In the genomic region with DNA sequence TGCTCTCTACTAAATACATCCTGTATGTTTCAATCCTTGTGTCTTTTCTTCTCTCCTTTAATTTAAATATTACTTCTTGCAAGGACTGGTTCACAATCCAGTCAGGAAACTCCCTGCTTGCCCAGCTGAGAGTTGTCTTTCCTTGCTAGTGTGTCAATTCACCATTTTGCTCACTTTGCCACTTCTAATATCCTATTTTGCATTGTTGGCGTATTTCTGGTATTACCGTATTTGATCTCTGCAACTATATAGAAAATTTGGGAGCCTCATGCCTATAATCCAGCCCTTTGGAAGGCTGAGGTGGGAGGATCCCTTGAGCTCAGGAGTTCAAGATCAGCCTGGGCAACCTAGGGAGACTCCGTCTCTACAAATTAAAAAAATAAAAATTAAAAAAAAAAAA, we compare ENCODE assay signal across 24 cellular contexts.
DNase-seq lines count a peak whose midpoint lies in the region; ATAC-seq, FAIRE-seq and TF ChIP-seq lines count a peak whose summit lies in the region.
"Had no signal": no experiment of that assay in that cellular context is flagged by ENCODE, and none has a peak within 500 bp of the region (broad histone marks: within the 10 kb centered on the region; RNA-seq: fewer than 3 reads in every experiment).

No MANE protein-coding gene starts in this region.

- intact Hi-C loops in HepG2 (cut with micrococcal nuclease; ENCODE audit: unreplicated experiment) (no loop called here), right lobe of liver (cut with DNase I) (no loop called here), IMR-90 (cut with micrococcal nuclease) (loop anchor here (5.0 kb wide), 1 partner anchor 91 kb away; the partner anchor contains the start of gene RAI14), K562 (cut with micrococcal nuclease) (no loop called here), kidney (cut with DNase I) (no loop called here)

- no peak for TF ChIP-seq RAD21 in HepG2 (CRISPR knock-in tag; IDR thresholded peaks at IDR 0.05)
- no peak for TF ChIP-seq RAD21 in IMR-90 (IDR thresholded peaks at IDR 0.05; ENCODE audit: low read length)
- no peak for TF ChIP-seq RAD21 in K562 (CRISPR knock-in tag; conservative IDR thresholded peaks at IDR 0.05 in 1 of 2, IDR thresholded peaks at IDR 0.05 in 1 of 2)

- H3K23ac ChIP-seq in IMR-90 (ENCODE audit: low read depth, low read length) = no peak overlapping the region

- TF ChIP-seq POLR2A in HepG2 (IDR thresholded peaks at IDR 0.05; ENCODE audit: insufficient read depth in 1 of 2, low read depth in 2 of 2, low read length in 2 of 2) = no peak
- TF ChIP-seq POLR2A in right lobe of liver (IDR thresholded peaks at IDR 0.05) = no peak
- no peak for TF ChIP-seq POLR2A in IMR-90 (IDR thresholded peaks at IDR 0.05; ENCODE audit: low read depth, low read length)
- TF ChIP-seq POLR2A in K562 (conservative IDR thresholded peaks at IDR 0.05) = no peak

- H3K27ac ChIP-seq in HepG2 (ENCODE audit: extremely low read length, insufficient read depth, low read length) (no peak overlapping the region), right lobe of liver (no peak overlapping the region), IMR-90 (ENCODE audit: insufficient read depth, low read length) (no peak overlapping the region), K562 (ENCODE audit: extremely low read depth, low read depth, low read length) (no peak overlapping the region), smooth muscle cell (ENCODE audit: low read depth) (peak overlapping the region; percentile 83), kidney (ENCODE audit: low read depth in 2 of 2, low read length in 2 of 2) (no peak overlapping the region)
- H3K27ac ChIP-seq: 22Rv1 had no signal

- no peak for TF ChIP-seq EP300 in HepG2 (IDR thresholded peaks at IDR 0.05; ENCODE audit: low read depth in 2 of 2, low read length in 2 of 2)
- no peak for TF ChIP-seq EP300 in HepG2 (CRISPR knock-in tag; IDR thresholded peaks at IDR 0.05; ENCODE audit: borderline replicate concordance)
- no peak for TF ChIP-seq EP300 in K562 (IDR thresholded peaks at IDR 0.05; ENCODE audit: low read length)

- no peak overlapping the region for H2BK120ac ChIP-seq in IMR-90 (ENCODE audit: low read depth, low read length)

- H4K5ac ChIP-seq in IMR-90 (ENCODE audit: low read depth, low read length) = no peak overlapping the region

- H3K9me3 ChIP-seq in HepG2 (ENCODE audit: low read length) (no peaks in the 10 kb centered on the region), right lobe of liver (no peaks in the 10 kb centered on the region), IMR-90 (ENCODE audit: control insufficient read depth, insufficient read depth, low read length) (no peaks in the 10 kb centered on the region), K562 (replicated peaks; ENCODE audit: control insufficient read depth, insufficient read depth, low read depth, low read length) (no peaks in the 10 kb centered on the region), smooth muscle cell (replicated peaks; ENCODE audit: low read depth) (no peaks in the 10 kb centered on the region), kidney (ENCODE audit: control insufficient read depth in 1 of 2, low read length in 2 of 2) (no peaks in the 10 kb centered on the region)
- H3K9me3 ChIP-seq: BE2C had no signal

- TF ChIP-seq CTCF in HepG2 (CRISPR knock-in tag; IDR thresholded peaks at IDR 0.05) (no peak), right lobe of liver (IDR thresholded peaks at IDR 0.05) (no peak), IMR-90 (conservative IDR thresholded peaks at IDR 0.05; ENCODE audit: low read depth, low read length) (no peak), K562 (IDR thresholded peaks at IDR 0.05 in 2 of 3, conservative IDR thresholded peaks at IDR 0.05 in 1 of 3; ENCODE audit: insufficient read depth in 2 of 3, low read depth in 1 of 3, low read length in 3 of 3) (no peak), smooth muscle cell (IDR thresholded peaks at IDR 0.05; ENCODE audit: borderline replicate concordance, insufficient read depth, poor library complexity, severe bottlenecking) (no peak), kidney (IDR thresholded peaks at IDR 0.05; ENCODE audit: borderline replicate concordance, extremely low read depth, insufficient read depth) (no peak)

- no peak overlapping the region for H2AK5ac ChIP-seq in IMR-90 (ENCODE audit: low read depth, low read length)

- peaks cover 27 to 77% of the 10 kb centered on the region in 2 experiments for H3K79me1 ChIP-seq in IMR-90 (ENCODE audit: low read depth in 1 of 2, low read length in 2 of 2)

- BruUV-seq in HepG2 (replicated peaks; lab: Mats Ljungman, UMichigan) (no TSS peak), IMR-90 (replicated peaks; lab: Mats Ljungman, UMichigan) (no TSS peak), K562 (replicated peaks; lab: Mats Ljungman, UMichigan) (no TSS peak)

- CTCF ChIA-PET in HepG2 (lab: Yijun Ruan, JAX; ENCODE audit: low intra/inter-chr PET ratio, low total read pairs) (no interaction called here), IMR-90 (lab: Yijun Ruan, JAX) (interaction anchor here (0.7 to 1.0 kb wide), 2 partner anchors 27 to 40 kb away, joined by 3 to 6 read pairs; no protein-coding TSS in a partner anchor), K562 (lab: Yijun Ruan, JAX; ENCODE audit: low intra/inter-chr PET ratio) (no interaction called here)

- no peak overlapping the region for H3K14ac ChIP-seq in IMR-90 (replicated peaks; ENCODE audit: low read depth, low read length)

- peaks cover 43% of the 10 kb centered on the region for H3F3A ChIP-seq in smooth muscle cell (ENCODE audit: low read depth)

- in situ Hi-C loops in HepG2 (cut with HindIII; ENCODE audit: extremely low pct_ligation_motif_present, low pct_unique_long_range_greater_than_20kb) = no loop called here
- in situ Hi-C loops in IMR-90 (cut with MboI; ENCODE audit: low sequenced_read_pairs) = no loop called here
- in situ Hi-C loops in K562 (cut with MboI) = no loop called here

- no peak for FAIRE-seq in HepG2 (lab: Jason Lieb, UNC)
- FAIRE-seq in K562 (lab: Jason Lieb, UNC) = no peak
- FAIRE-seq in kidney (lab: Jason Lieb, UNC) = no peak
- FAIRE-seq: A204.1, D721Med, GM12878 had no signal

- dilution Hi-C loops in IMR-90 (cut with HindIII; ENCODE audit: low sequenced_read_pairs, unreplicated experiment) = no loop called here

- H3K79me2 ChIP-seq in HepG2 (ENCODE audit: insufficient read depth, low read length) (no peaks in the 10 kb centered on the region), K562 (ENCODE audit: control insufficient read depth, insufficient read depth, low read length) (no peaks in the 10 kb centered on the region), smooth muscle cell (ENCODE audit: low read depth) (peaks cover 87% of the 10 kb centered on the region)

- POLR2A ChIA-PET in HepG2 (lab: Yijun Ruan, JAX) = no interaction called here
- POLR2A ChIA-PET in IMR-90 (lab: Charles Lee; ENCODE audit: unreplicated experiment) = no interaction called here
- POLR2A ChIA-PET in K562 (lab: Yijun Ruan, JAX) = interaction anchor here (0.6 kb wide), 1 partner anchor 86 kb away, joined by 3 read pairs; no protein-coding TSS in a partner anchor

- no peak overlapping the region for H4K8ac ChIP-seq in IMR-90 (ENCODE audit: low read depth in 2 of 2, low read length in 2 of 2)

- H3K4me2 ChIP-seq in HepG2 (ENCODE audit: low read depth, low read length) (no peak overlapping the region), IMR-90 (ENCODE audit: low read depth, low read length) (no peak overlapping the region), K562 (ENCODE audit: insufficient read depth, low read length) (no peak overlapping the region), smooth muscle cell (no peak overlapping the region)
- H3K4me2 ChIP-seq: BLaER1 treated with 17β-estradiol and CSF1 and Interleukin-3, amounts not matched to agents 10 nM and 100 nM had no signal

- no peak overlapping the region; the same call in 1 of the 2 replicates for H3K18ac ChIP-seq in IMR-90 (ENCODE audit: low read depth, low read length)

- no peak overlapping the region for H3K4me3 ChIP-seq in HepG2 (replicated peaks in 1 of 3; ENCODE audit: insufficient read depth in 1 of 3, low read depth in 2 of 3, low read length in 3 of 3)
- H3K4me3 ChIP-seq in right lobe of liver = no peak overlapping the region
- no peak overlapping the region for H3K4me3 ChIP-seq in IMR-90 (ENCODE audit: insufficient read depth, low read depth, low read length)
- H3K4me3 ChIP-seq in K562 = no peak overlapping the region
- H3K4me3 ChIP-seq in smooth muscle cell = no peak overlapping the region
- no peak overlapping the region for H3K4me3 ChIP-seq in kidney (ENCODE audit: low read length in 2 of 2)
- H3K4me3 ChIP-seq: BLaER1 treated with 17β-estradiol and CSF1 and Interleukin-3, amounts not matched to agents 10 nM and 100 nM; GM12878 had no signal

- no peak for DNase-seq in HepG2 (ENCODE audit: low spot score)
- DNase-seq in right lobe of liver = no peak
- no peak for DNase-seq in IMR-90
- DNase-seq in K562 (ENCODE audit: extremely low read depth in 1 of 4, low spot score in 3 of 4) = no peak
- no peak for DNase-seq in smooth muscle cell (lab: John Stamatoyannopoulos, UW; ENCODE audit: unreplicated experiment)
- no peak for DNase-seq in kidney tubule cell (ENCODE audit: low spot score)
- DNase-seq in kidney = no peak
- DNase-seq: ACHN; AML-193; BE2C; CD4-positive, alpha-beta T cell; CD8-positive, alpha-beta memory T cell; DMS 273 treated with DMSO at 0.1 percent for 48 hours; DMS79; EL; GDM1; H9 had no signal

- H3K56ac ChIP-seq in IMR-90 (ENCODE audit: extremely low read depth, insufficient read depth, low read length) = no peak overlapping the region

- H3K27me3 ChIP-seq in HepG2 (ENCODE audit: control insufficient read depth in 1 of 2, insufficient read depth in 2 of 2, low read length in 2 of 2) = no peaks in the 10 kb centered on the region
- H3K27me3 ChIP-seq in right lobe of liver = no peaks in the 10 kb centered on the region
- H3K27me3 ChIP-seq in IMR-90 (ENCODE audit: control insufficient read depth, insufficient read depth, low read length) = no peaks in the 10 kb centered on the region
- no peaks in the 10 kb centered on the region for H3K27me3 ChIP-seq in K562 (ENCODE audit: control insufficient read depth in 2 of 2, insufficient read depth in 2 of 2, low read length in 2 of 2)
- no peaks in the 10 kb centered on the region for H3K27me3 ChIP-seq in smooth muscle cell (ENCODE audit: low read depth)
- H3K27me3 ChIP-seq: BE2C; BLaER1 treated with 17β-estradiol and CSF1 and Interleukin-3, amounts not matched to agents 10 nM and 100 nM had no signal

- no peak overlapping the region for H3K9ac ChIP-seq in HepG2 (ENCODE audit: insufficient read depth, low read depth, low read length)
- no peak overlapping the region for H3K9ac ChIP-seq in IMR-90 (ENCODE audit: low read depth, low read length)
- no peak overlapping the region for H3K9ac ChIP-seq in K562 (ENCODE audit: insufficient read depth in 1 of 2, low read depth in 2 of 2, low read length in 2 of 2)
- H3K9ac ChIP-seq in smooth muscle cell (ENCODE audit: low read depth) = no peak overlapping the region
- no peak overlapping the region for H3K9ac ChIP-seq in kidney (ENCODE audit: low read length in 2 of 2)
- H3K9ac ChIP-seq: BLaER1 treated with 17β-estradiol and CSF1 and Interleukin-3, amounts not matched to agents 10 nM and 100 nM had no signal

- H3K4me1 ChIP-seq in HepG2 (ENCODE audit: insufficient read depth, low read length) (peaks cover 17% of the 10 kb centered on the region), right lobe of liver (peaks cover 0 to 18% (median 5%) of the 10 kb centered on the region in 4 donors), IMR-90 (ENCODE audit: control insufficient read depth, insufficient read depth, low read length) (peaks cover 20% of the 10 kb centered on the region), K562 (replicated peaks in 1 of 2; ENCODE audit: control insufficient read depth in 2 of 2, insufficient read depth in 2 of 2, low read length in 2 of 2) (no peaks in the 10 kb centered on the region), smooth muscle cell (ENCODE audit: low read depth) (peaks cover 18% of the 10 kb centered on the region), kidney (ENCODE audit: control insufficient read depth in 1 of 2, insufficient read depth in 1 of 2, low read depth in 1 of 2, low read length in 2 of 2) (peaks cover 0 to 8% of the 10 kb centered on the region in 2 donors)
- H3K4me1 ChIP-seq: BE2C had no signal

- peak overlapping the region; percentile 56 for H2BK5ac ChIP-seq in IMR-90 (ENCODE audit: low read depth, low read length, poor library complexity, severe bottlenecking)

- H3K36me3 ChIP-seq in HepG2 (replicated peaks in 1 of 2; ENCODE audit: control insufficient read depth in 1 of 2, insufficient read depth in 2 of 2, low read length in 2 of 2) (no peaks in the 10 kb centered on the region), right lobe of liver (no peaks in the 10 kb centered on the region), IMR-90 (ENCODE audit: control insufficient read depth, insufficient read depth, low read length) (peaks cover 7% of the 10 kb centered on the region), K562 (ENCODE audit: control insufficient read depth, insufficient read depth, low read length) (no peaks in the 10 kb centered on the region; the same call in 2 of the 3 replicates), smooth muscle cell (ENCODE audit: low read depth) (no peaks in the 10 kb centered on the region), kidney (ENCODE audit: control insufficient read depth in 1 of 2, insufficient read depth in 2 of 2, low read length in 2 of 2) (no peaks in the 10 kb centered on the region)
- H3K36me3 ChIP-seq: BE2C had no signal

- H2BK20ac ChIP-seq in IMR-90 (ENCODE audit: low read depth, low read length) = no peak overlapping the region; the same call in 1 of the 2 replicates

- H4K20me1 ChIP-seq in HepG2 (ENCODE audit: insufficient read depth, low read length) = no peaks in the 10 kb centered on the region
- H4K20me1 ChIP-seq in IMR-90 (ENCODE audit: insufficient read depth, low read length) = peaks cover 94% of the 10 kb centered on the region
- H4K20me1 ChIP-seq in K562 (replicated peaks; ENCODE audit: control insufficient read depth, insufficient read depth, low read length) = no peaks in the 10 kb centered on the region
- H4K20me1 ChIP-seq in smooth muscle cell (ENCODE audit: low read depth) = peaks cover 3% of the 10 kb centered on the region
- H4K20me1 ChIP-seq: BLaER1 treated with 17β-estradiol and CSF1 and Interleukin-3, amounts not matched to agents 10 nM and 100 nM had no signal

- 100% methylated on average over 3 of the region's 3 CpGs for WGBS in HepG2 (ENCODE audit: low lambda C conversion rate)
- 95% methylated on average over 3 of the region's 3 CpGs for WGBS in right lobe of liver (ENCODE audit: insufficient coverage, low coverage, low lambda C conversion rate, missing lambda C conversion rate)
- no CpG with 5 or more reads among the region's 3 CpGs for WGBS in IMR-90 (ENCODE audit: extremely low coverage in 2 of 2, insufficient read length in 1 of 2), 2 experiments
- WGBS in K562 (ENCODE audit: insufficient coverage, low coverage, missing lambda C conversion rate) = 94% methylated on average over 3 of the region's 3 CpGs
- WGBS in smooth muscle cell (ENCODE audit: low lambda C conversion rate) = 96% methylated on average over 3 of the region's 3 CpGs

- peak overlapping the region; percentile 40; the same call in 1 of the 2 replicates for H3K4ac ChIP-seq in IMR-90 (ENCODE audit: low read depth, low read length)

- no peak overlapping the region for H4K91ac ChIP-seq in IMR-90 (ENCODE audit: insufficient read depth, low read depth, low read length)

- ATAC-seq in HepG2 (no peak), right lobe of liver (no peak), IMR-90 (ENCODE audit: low read depth) (no peak), K562 (no peak), GM18858 (IDR thresholded peaks at IDR 0.05; ENCODE audit: unreplicated experiment) (no peak)
- ATAC-seq: GM12878, HCT116 had no signal

- H2AK9ac ChIP-seq in IMR-90 (replicated peaks; ENCODE audit: low read depth, low read length, poor library complexity) = no peak overlapping the region

- H3K9me1 ChIP-seq in IMR-90 (ENCODE audit: insufficient read depth, low read length) = peaks cover 19% of the 10 kb centered on the region
- H3K9me1 ChIP-seq in K562 (ENCODE audit: control insufficient read depth, insufficient read depth, low read length) = no peaks in the 10 kb centered on the region

- H2AFZ ChIP-seq in HepG2 (ENCODE audit: low read length) (no peak overlapping the region), IMR-90 (replicated peaks; ENCODE audit: low read length, poor library complexity) (no peak overlapping the region), K562 (ENCODE audit: low read depth, low read length) (no peak overlapping the region), smooth muscle cell (ENCODE audit: low read depth) (no peak overlapping the region)

- no peak overlapping the region for H2BK15ac ChIP-seq in IMR-90 (ENCODE audit: low read depth, low read length)

Comparison
In these comparisons a context has a peak if more than half of its experiments do, and no peak if none do; other contexts are left out.
1. Of the 241 proteins assayed by ChIP-seq in both HepG2 and K562: peak only in HepG2: MAFF and MAFK; only in K562: none; in both: none; in neither: 239.